25 cellular contexts compared by ENCODE assay signal in genomic region chr3:46258525-46258924, GRCh38. TPM values are rescaled to one million over a fixed set of nuclear protein-coding genes. Genes with fewer than 3 reads are reported as not detected.
DNase-seq lines count a peak whose midpoint lies in the region; ATAC-seq lines count a peak whose summit lies in the region.
"Had no signal": no experiment of that assay in that cellular context is flagged by ENCODE, and none has a peak within 500 bp of the region (broad histone marks: within the 10 kb centered on the region; RNA-seq: fewer than 3 reads in every experiment).

No MANE protein-coding gene starts in this region.

- H3K36me3 Mint-ChIP-seq in activated T-helper 17 cell treated with anti-CD3 and anti-CD28 coated beads, Interleukin-2, amount 50 U/mL, for 72 hours (ENCODE audit: low read depth) = no peaks in the 10 kb centered on the region
- no peaks in the 10 kb centered on the region for H3K36me3 Mint-ChIP-seq in stimulated activated effector memory CD8-positive, alpha-beta T cell treated with anti-CD3 and anti-CD28 coated beads, Interleukin-12 subunit alpha, Interleukin-12 subunit beta, amount 100 ng/mL, for 72 hours
- H3K36me3 Mint-ChIP-seq: CD4-positive, CD25-positive, alpha-beta regulatory T cell had no signal

- peaks cover 34% of the 10 kb centered on the region for H3K4me1 Mint-ChIP-seq in stimulated activated naive CD8-positive, alpha-beta T cell treated with anti-CD3 and anti-CD28 coated beads, Interleukin-15, amount 100 ng/mL, for 72 hours
- peaks cover 11% of the 10 kb centered on the region for H3K4me1 Mint-ChIP-seq in activated T-helper 17 cell treated with anti-CD3 and anti-CD28 coated beads, Interleukin-2, amount 50 U/mL, for 72 hours
- H3K4me1 Mint-ChIP-seq in stimulated activated effector memory CD8-positive, alpha-beta T cell treated with anti-CD3 and anti-CD28 coated beads, Interleukin-12 subunit alpha, Interleukin-12 subunit beta, amount 100 ng/mL, for 72 hours = peaks cover 50% of the 10 kb centered on the region

- peak; percentile 63 for ATAC-seq in stimulated activated naive CD8-positive, alpha-beta T cell treated with anti-CD3 and anti-CD28 coated beads, Interleukin-15, amount 100 ng/mL, for 72 hours
- ATAC-seq in stimulated activated naive CD8-positive, alpha-beta T cell treated with anti-CD3 and anti-CD28 coated beads, Interleukin-15, Interleukin-2, amounts not matched to agents 100 U/mL and 50 U/mL, for 24 hours = no peak
- ATAC-seq in activated T-helper 17 cell treated with anti-CD3 and anti-CD28 coated beads, Interleukin-2, amount 50 U/mL, for 72 hours (replicated peaks) = peak; percentile 67
- peak; percentile 79 for ATAC-seq in stimulated activated effector memory CD8-positive, alpha-beta T cell treated with anti-CD3 and anti-CD28 coated beads, Interleukin-12 subunit alpha, Interleukin-12 subunit beta, amount 100 ng/mL, for 72 hours
- ATAC-seq in Right ventricle myocardium inferior = no peak
- ATAC-seq: GM12878 had no signal

- peaks cover 21 to 29% of the 10 kb centered on the region in 2 donors for H3K9me3 Mint-ChIP-seq in stimulated activated naive CD8-positive, alpha-beta T cell treated with anti-CD3 and anti-CD28 coated beads, Interleukin-15, amount 100 ng/mL, for 72 hours
- peaks cover 4% of the 10 kb centered on the region for H3K9me3 Mint-ChIP-seq in activated T-helper 17 cell treated with anti-CD3 and anti-CD28 coated beads, Interleukin-2, amount 50 U/mL, for 72 hours
- peaks cover 14% of the 10 kb centered on the region for H3K9me3 Mint-ChIP-seq in stimulated activated effector memory CD8-positive, alpha-beta T cell treated with anti-CD3 and anti-CD28 coated beads, Interleukin-12 subunit alpha, Interleukin-12 subunit beta, amount 100 ng/mL, for 72 hours

- DNase-seq in stimulated activated naive CD8-positive, alpha-beta T cell treated with anti-CD3 and anti-CD28 coated beads, Interleukin-15, amount 100 ng/mL, for 72 hours = no peak
- DNase-seq in stimulated activated naive CD8-positive, alpha-beta T cell treated with anti-CD3 and anti-CD28 coated beads, Interleukin-15, Interleukin-2, amounts not matched to agents 100 U/mL and 50 U/mL, for 24 hours = no peak
- DNase-seq in stimulated activated effector memory CD8-positive, alpha-beta T cell treated with anti-CD3 and anti-CD28 coated beads, Interleukin-12 subunit alpha, Interleukin-12 subunit beta, amount 100 ng/mL, for 72 hours (ENCODE audit: low spot score in 2 of 2) = no peak
- DNase-seq in cardiac septum (ENCODE audit: low spot score) (no peak), Right ventricle myocardium inferior (ENCODE audit: missing footprints) (no peak)
- DNase-seq: 8988T; ACHN; BE2C; C1 segment of cervical spinal cord; CD4-positive, alpha-beta memory T cell; CD4-positive, CD25-positive, alpha-beta regulatory T cell; CD8-positive, alpha-beta memory T cell; COR-L47; DMS 273 treated with DMSO at 0.1 percent for 48 hours; DMS153; DMS53; DMS79; DND-41; EL; GDM1 had no signal

- H3K27me3 Mint-ChIP-seq in stimulated activated naive CD8-positive, alpha-beta T cell treated with anti-CD3 and anti-CD28 coated beads, Interleukin-15, amount 100 ng/mL, for 72 hours = peaks cover 24% of the 10 kb centered on the region
- peaks cover 8% of the 10 kb centered on the region for H3K27me3 Mint-ChIP-seq in activated T-helper 17 cell treated with anti-CD3 and anti-CD28 coated beads, Interleukin-2, amount 50 U/mL, for 72 hours
- H3K27me3 Mint-ChIP-seq: CD4-positive, CD25-positive, alpha-beta regulatory T cell; CD8-positive, alpha-beta memory T cell had no signal

- intact Hi-C loops in cardiac septum (cut with DNase I) (no loop called here), Right ventricle myocardium inferior (cut with DNase I) (no loop called here)

- no peak overlapping the region for H3K4me3 Mint-ChIP-seq in stimulated activated naive CD8-positive, alpha-beta T cell treated with anti-CD3 and anti-CD28 coated beads, Interleukin-15, amount 100 ng/mL, for 72 hours
- no peak overlapping the region for H3K4me3 Mint-ChIP-seq in activated T-helper 17 cell treated with anti-CD3 and anti-CD28 coated beads, Interleukin-2, amount 50 U/mL, for 72 hours
- H3K4me3 Mint-ChIP-seq in stimulated activated effector memory CD8-positive, alpha-beta T cell treated with anti-CD3 and anti-CD28 coated beads, Interleukin-12 subunit alpha, Interleukin-12 subunit beta, amount 100 ng/mL, for 72 hours = no peak overlapping the region
- H3K4me3 Mint-ChIP-seq: CD14-positive monocyte; CD4-positive, alpha-beta memory T cell; CD4-positive, CD25-positive, alpha-beta regulatory T cell; CD8-positive, alpha-beta memory T cell had no signal

- no peak overlapping the region for H3K27ac Mint-ChIP-seq in stimulated activated naive CD8-positive, alpha-beta T cell treated with anti-CD3 and anti-CD28 coated beads, Interleukin-15, amount 100 ng/mL, for 72 hours
- H3K27ac Mint-ChIP-seq in activated T-helper 17 cell treated with anti-CD3 and anti-CD28 coated beads, Interleukin-2, amount 50 U/mL, for 72 hours = no peak overlapping the region
- H3K27ac Mint-ChIP-seq in stimulated activated effector memory CD8-positive, alpha-beta T cell treated with anti-CD3 and anti-CD28 coated beads, Interleukin-12 subunit alpha, Interleukin-12 subunit beta, amount 100 ng/mL, for 72 hours = no peak overlapping the region
- H3K27ac Mint-ChIP-seq: CD14-positive monocyte; CD4-positive, alpha-beta memory T cell; CD4-positive, CD25-positive, alpha-beta regulatory T cell; CD8-positive, alpha-beta memory T cell had no signal

RNA-seq across cellular contexts. Expression of gene CCR3, which starts 16.3 kb away (rescaled TPM):
- not detected for total RNA-seq in activated T-helper 17 cell treated with anti-CD3 and anti-CD28 coated beads, Interleukin-2, amount 50 U/mL, for 72 hours
- total RNA-seq in cardiac septum = not detected
- total RNA-seq in Right ventricle myocardium inferior = not detected
- total RNA-seq: A673; CD8-positive, alpha-beta memory T cell; Daoy had no signal

RNA-seq across cellular contexts. Expression of gene CCR1, which starts 50.4 kb away (rescaled TPM):
- total RNA-seq in activated T-helper 17 cell treated with anti-CD3 and anti-CD28 coated beads, Interleukin-2, amount 50 U/mL, for 72 hours = 1 to 10 TPM in 1 of 2 donors, under 1 TPM in 1; 0.66 to 1.8 TPM
- total RNA-seq in cardiac septum = 3.2 TPM
- 3.8 TPM for total RNA-seq in Right ventricle myocardium inferior
- total RNA-seq: A673, Daoy had no signal

Comparison
In these comparisons a context has a peak if more than half of its experiments do, and no peak if none do; other contexts are left out.
1. ATAC-seq: peak in stimulated activated naive CD8-positive, alpha-beta T cell treated with anti-CD3 and anti-CD28 coated beads, Interleukin-15, amount 100 ng/mL, for 72 hours (single experiment), activated T-helper 17 cell treated with anti-CD3 and anti-CD28 coated beads, Interleukin-2, amount 50 U/mL, for 72 hours (single experiment) and stimulated activated effector memory CD8-positive, alpha-beta T cell treated with anti-CD3 and anti-CD28 coated beads, Interleukin-12 subunit alpha, Interleukin-12 subunit beta, amount 100 ng/mL, for 72 hours (single experiment); none in stimulated activated naive CD8-positive, alpha-beta T cell treated with anti-CD3 and anti-CD28 coated beads, Interleukin-15, Interleukin-2, amounts not matched to agents 100 U/mL and 50 U/mL, for 24 hours (single experiment) and Right ventricle myocardium inferior (single experiment).